14 cellular contexts compared by ENCODE assay signal in genomic region chr7:151637781-151638261, GRCh38.
DNase-seq lines count a peak whose midpoint lies in the region; ATAC-seq and TF ChIP-seq lines count a peak whose summit lies in the region.
"Had no signal": no experiment of that assay in that cellular context is flagged by ENCODE, and none has a peak within 500 bp of the region (broad histone marks: within the 10 kb centered on the region; RNA-seq: fewer than 3 reads in every experiment).

No MANE protein-coding gene starts in this region.

- TF ChIP-seq CTCF in AG10803 (conservative IDR thresholded peaks at IDR 0.05; ENCODE audit: low read length) (no peak), osteocyte (IDR thresholded peaks at IDR 0.05) (no peak), MM.1S (IDR thresholded peaks at IDR 0.05; ENCODE audit: low read length) (no peak)

- H3K27me3 Mint-ChIP-seq in osteocyte (ENCODE audit: unreplicated experiment), result no peaks in the 10 kb centered on the region

- H2AFZ ChIP-seq in MM.1S (ENCODE audit: low read length), result no peak overlapping the region

- H3F3A ChIP-seq in MM.1S (ENCODE audit: insufficient read depth, low read length), result peaks cover 14% of the 10 kb centered on the region

- intact Hi-C loops in head of caudate nucleus (cut with DNase I), result loop anchor here (10.0 kb wide), 1 partner anchor 57 kb away; no protein-coding TSS in a partner anchor

- H4K20me1 ChIP-seq in MM.1S (ENCODE audit: insufficient read depth, low read length), result no peaks in the 10 kb centered on the region

- H3K4me3 Mint-ChIP-seq in osteocyte (ENCODE audit: unreplicated experiment), result peak overlapping the region; percentile 45

- no peak overlapping the region for H3K9ac ChIP-seq in MM.1S (ENCODE audit: low read length)

- H3K4me2 ChIP-seq in MM.1S (ENCODE audit: low read depth, low read length), result no peak overlapping the region

- H3K9me3 Mint-ChIP-seq in osteocyte (ENCODE audit: unreplicated experiment), result peaks cover 6% of the 10 kb centered on the region

- peaks cover 5% of the 10 kb centered on the region; the same call in 1 of the 2 replicates for H3K4me1 ChIP-seq in MM.1S (ENCODE audit: low read length)

- H3K9me2 ChIP-seq in MM.1S (replicated peaks; ENCODE audit: insufficient read depth, low read length), result no peaks in the 10 kb centered on the region

- no peak for ATAC-seq in HG03432 (IDR thresholded peaks at IDR 0.05; ENCODE audit: unreplicated experiment)

- H3K4me3 ChIP-seq in AG10803 (ENCODE audit: low read length), result no peak overlapping the region
- no peak overlapping the region for H3K4me3 ChIP-seq in MM.1S (ENCODE audit: low read length)
- H3K4me3 ChIP-seq: MG63, suprapubic skin had no signal

- peak overlapping the region; percentile 17 for H3K27ac Mint-ChIP-seq in osteocyte (ENCODE audit: unreplicated experiment)

- H3K79me2 ChIP-seq in MM.1S (ENCODE audit: low read length), result no peaks in the 10 kb centered on the region

- H3K9me3 ChIP-seq in MM.1S (replicated peaks; ENCODE audit: insufficient read depth, low read length), result no peaks in the 10 kb centered on the region
- H3K9me3 ChIP-seq: MG63, suprapubic skin had no signal

- H3K27ac ChIP-seq in MM.1S (ENCODE audit: low read length), result no peak overlapping the region
- H3K27ac ChIP-seq: epithelial cell of prostate, suprapubic skin had no signal

- no peaks in the 10 kb centered on the region for H3K36me3 Mint-ChIP-seq in osteocyte (ENCODE audit: unreplicated experiment)

- H3K4me1 Mint-ChIP-seq in osteocyte (ENCODE audit: unreplicated experiment), result peaks cover 39% of the 10 kb centered on the region

- no peaks in the 10 kb centered on the region for H3K27me3 ChIP-seq in MM.1S (replicated peaks; ENCODE audit: insufficient read depth, low read length)
- H3K27me3 ChIP-seq: MG63, suprapubic skin had no signal

- no peaks in the 10 kb centered on the region for H3K36me3 ChIP-seq in MM.1S (replicated peaks; ENCODE audit: insufficient read depth, low read length)
- H3K36me3 ChIP-seq: MG63, suprapubic skin had no signal

- DNase-seq in AG10803 (ENCODE audit: low read depth) (peak; percentile 31), SW480 (ENCODE audit: low spot score) (peak; percentile 11), head of caudate nucleus (peak in 31 of 42 donors; percentile 12 to 82 (median 46)), osteocyte (ENCODE audit: extremely low spot score, unreplicated experiment) (no peak), foreskin melanocyte (no peak), MM.1S (no peak), UCSD-AML1 (lab: John Stamatoyannopoulos, UW; ENCODE audit: unreplicated experiment) (no peak)
- DNase-seq: activated gamma-delta T cell, DMS53, mammary epithelial cell, MG63 had no signal

Comparison
In these comparisons a context has a peak if more than half of its experiments do, and no peak if none do; other contexts are left out.
1. DNase-seq: peak in AG10803 (single experiment), SW480 (single experiment) and head of caudate nucleus (31 of 42); none in osteocyte (single experiment), foreskin melanocyte (single experiment), MM.1S (single experiment) and UCSD-AML1 (single experiment).